ENCODE assay signal across 25 cellular contexts in genomic region chr9:2243666-2244555, GRCh38.
A peak's percentile ranks its signal among the peaks of the same experiment; 100 is the strongest.
DNase-seq lines count a peak whose midpoint lies in the region; ATAC-seq and TF ChIP-seq lines count a peak whose summit lies in the region.
"Had no signal": no experiment of that assay in that cellular context is flagged by ENCODE, and none has a peak within 500 bp of the region (broad histone marks: within the 10 kb centered on the region; RNA-seq: fewer than 3 reads in every experiment).

No MANE protein-coding gene starts in this region.

- H3K36me3 ChIP-seq in adipocyte (ENCODE audit: control insufficient read depth, insufficient read depth, low read length, severe bottlenecking) (no peaks in the 10 kb centered on the region), mucosa of descending colon (ENCODE audit: low read depth) (no peaks in the 10 kb centered on the region), heart left ventricle (no peaks in the 10 kb centered on the region)
- H3K36me3 ChIP-seq: neutrophil, tibial artery had no signal

- no peak for TF ChIP-seq POLR2A in heart left ventricle (IDR thresholded peaks at IDR 0.05)

- no peak overlapping the region for H3K9ac ChIP-seq in adipocyte (ENCODE audit: low read length)

- peaks cover 7% of the 10 kb centered on the region for H3K4me1 ChIP-seq in adipocyte (ENCODE audit: control insufficient read depth, insufficient read depth, low read length)
- peaks cover 5% of the 10 kb centered on the region for H3K4me1 ChIP-seq in foreskin keratinocyte
- H3K4me1 ChIP-seq in mucosa of descending colon (ENCODE audit: low read depth): peaks cover 5% of the 10 kb centered on the region
- peaks cover 0 to 20% (median 6%) of the 10 kb centered on the region in 12 donors for H3K4me1 ChIP-seq in heart left ventricle
- H3K4me1 ChIP-seq: psoas muscle had no signal

- no peak overlapping the region for H3K27ac ChIP-seq in foreskin keratinocyte
- H3K27ac ChIP-seq in heart left ventricle: no peak overlapping the region
- H3K27ac ChIP-seq: neutrophil, psoas muscle, tibial artery had no signal

- peaks cover 11% of the 10 kb centered on the region for H3K9me3 ChIP-seq in adipocyte (ENCODE audit: control insufficient read depth, low read length)
- H3K9me3 ChIP-seq in mucosa of descending colon: no peaks in the 10 kb centered on the region
- H3K9me3 ChIP-seq in heart left ventricle: peaks cover 0 to 13% (median 0%) of the 10 kb centered on the region in 12 donors
- H3K9me3 ChIP-seq: neutrophil, psoas muscle had no signal

- 54 to 70% (median 60%) methylated on average over 7 of the region's 7 CpGs for WGBS in heart left ventricle, 4 donors

- H3K4me3 ChIP-seq in adipocyte (ENCODE audit: low read length): no peak overlapping the region
- H3K4me3 ChIP-seq in retinal pigment epithelial cell (ENCODE audit: low read length): no peak overlapping the region
- no peak overlapping the region for H3K4me3 ChIP-seq in mucosa of descending colon
- no peak overlapping the region for H3K4me3 ChIP-seq in heart left ventricle
- H3K4me3 ChIP-seq: GM12878, psoas muscle, tibial artery had no signal

- intact Hi-C loops in mucosa of descending colon (cut with DNase I, micrococcal nuclease): loop anchor here in 1 of 2 donors (10.0 kb wide), 1 partner anchor 221 kb away; no protein-coding TSS in a partner anchor
- intact Hi-C loops in heart left ventricle (cut with DNase I): loop anchor here in 5 of 10 donors (5.0 to 10.0 kb wide), 7 partner anchors 82 to 601 kb away; partner anchors contain the start of genes VLDLR (in 2 of the 5) and PUM3 (in 1 of the 5)

- no peak for ATAC-seq in foreskin keratinocyte
- ATAC-seq in mucosa of descending colon: no peak
- no peak for ATAC-seq in heart left ventricle
- ATAC-seq in HG02870 (IDR thresholded peaks at IDR 0.05; ENCODE audit: unreplicated experiment): no peak
- ATAC-seq: GM12878; psoas muscle; SK-N-SH treated with all-trans-retinoic acid at 6 μM for 48 hours; stimulated activated naive CD8-positive, alpha-beta T cell treated with anti-CD3 and anti-CD28 coated beads, Interleukin-15, amount 100 ng/mL, for 72 hours; T-helper 17 cell had no signal

- H3K27me3 ChIP-seq in adipocyte (replicated peaks; ENCODE audit: control insufficient read depth, insufficient read depth, low read length) (peaks cover 8% of the 10 kb centered on the region), foreskin keratinocyte (no peaks in the 10 kb centered on the region), heart left ventricle (no peaks in the 10 kb centered on the region)
- H3K27me3 ChIP-seq: dorsolateral prefrontal cortex, tibial artery had no signal

- DNase-seq in EH (ENCODE audit: low read depth) (peak; percentile 84), adipocyte (ENCODE audit: low read depth) (peak; percentile 47), foreskin keratinocyte (no peak), retinal pigment epithelial cell (ENCODE audit: low read depth) (peak; percentile 62), mucosa of descending colon (no peak), heart left ventricle (no peak)
- DNase-seq: ACHN; activated CD8-positive, alpha-beta memory T cell treated with anti-CD3 and anti-CD28 coated beads for 24 hours; activated effector memory CD4-positive, alpha-beta T cell treated with anti-CD3 and anti-CD28 coated beads, Interleukin-2, amount 50 U/mL, for 16 hours; activated naive CD8-positive, alpha-beta T cell treated with anti-CD3 and anti-CD28 coated beads for 36 hours; COR-L47; KG1; left colon; mammary epithelial cell; NCI-H1436 treated with DMSO at 0.1 percent for 48 hours; OCI-M1; psoas muscle; stimulated activated naive CD8-positive, alpha-beta T cell treated with anti-CD3 and anti-CD28 coated beads, Interleukin-15, amount 100 ng/mL, for 72 hours; T-helper 17 cell; tibial artery had no signal

- TF ChIP-seq CTCF in foreskin keratinocyte (conservative IDR thresholded peaks at IDR 0.05) (peak; percentile 41), retinal pigment epithelial cell (conservative IDR thresholded peaks at IDR 0.05; ENCODE audit: low read depth, low read length) (peak; percentile 41), mucosa of descending colon (IDR thresholded peaks at IDR 0.05) (no peak), heart left ventricle (IDR thresholded peaks at IDR 0.05) (no peak)

Comparison
In these comparisons a context has a peak if more than half of its experiments do, and no peak if none do; other contexts are left out.
1. DNase-seq: peak in EH (single experiment), adipocyte (single experiment) and retinal pigment epithelial cell (single experiment); none in foreskin keratinocyte (0 of 2), mucosa of descending colon (0 of 3) and heart left ventricle (0 of 5).
2. CTCF ChIP-seq: peak in foreskin keratinocyte (single experiment) and retinal pigment epithelial cell (single experiment); none in mucosa of descending colon (single experiment) and heart left ventricle (0 of 12).